Comparison of ENCODE assay signal across 19 cellular contexts in genomic region chr13:66556306-66556705, GRCh38.
"Had no signal": no experiment of that assay in that cellular context is flagged by ENCODE, and none has a peak within 500 bp of the region (broad histone marks: within the 10 kb centered on the region; RNA-seq: fewer than 3 reads in every experiment).

No MANE protein-coding gene starts in this region.

- H3K36me3 ChIP-seq: esophagus squamous epithelium, lower lobe of right lung, neural progenitor cell, suprapubic skin, upper lobe of left lung had no signal

- H3K36me3 Mint-ChIP-seq: activated naive CD4-positive, alpha-beta T cell treated with anti-CD3 and anti-CD28 coated beads, Interleukin-2, amount 50 U/mL, for 24 hours had no signal

- H3K4me1 ChIP-seq: esophagus squamous epithelium, lower lobe of right lung, neural progenitor cell, parathyroid adenoma, suprapubic skin, upper lobe of left lung had no signal

- ATAC-seq: left cardiac atrium; lower lobe of right lung; stimulated activated naive CD8-positive, alpha-beta T cell treated with anti-CD3 and anti-CD28 coated beads, Interleukin-15, Interleukin-2, amounts not matched to agents 100 U/mL and 50 U/mL, for 24 hours had no signal

- H3K27me3 Mint-ChIP-seq: activated B cell treated with CpG ODN at 0.5 μM for 24 hours; activated naive CD4-positive, alpha-beta T cell treated with anti-CD3 and anti-CD28 coated beads, Interleukin-2, amount 50 U/mL, for 24 hours had no signal

- H3K9ac ChIP-seq: neural progenitor cell, parathyroid adenoma had no signal

- H3K4me1 Mint-ChIP-seq: activated B cell treated with CpG ODN at 0.5 μM for 24 hours; activated naive CD4-positive, alpha-beta T cell treated with anti-CD3 and anti-CD28 coated beads, Interleukin-2, amount 50 U/mL, for 24 hours had no signal

- H3K4me3 Mint-ChIP-seq: activated B cell treated with CpG ODN at 0.5 μM for 24 hours; activated naive CD4-positive, alpha-beta T cell treated with anti-CD3 and anti-CD28 coated beads, Interleukin-2, amount 50 U/mL, for 24 hours; neural progenitor cell; T-helper 1 cell treated with Interleukin-12 subunit alpha and Interleukin-12 subunit beta and Interleukin-4 antibody, amounts not matched to agents 30 μg/mL and 1 μg/mL, for 36 hours had no signal

- H3K79me2 ChIP-seq: parathyroid adenoma had no signal

- H3K9me3 Mint-ChIP-seq: activated B cell treated with CpG ODN at 0.5 μM for 24 hours; activated naive CD4-positive, alpha-beta T cell treated with anti-CD3 and anti-CD28 coated beads, Interleukin-2, amount 50 U/mL, for 24 hours; T-helper 1 cell treated with Interleukin-12 subunit alpha and Interleukin-12 subunit beta and Interleukin-4 antibody, amounts not matched to agents 30 μg/mL and 1 μg/mL, for 36 hours had no signal

- H3K9me3 ChIP-seq: esophagus squamous epithelium, lower lobe of right lung, suprapubic skin, upper lobe of left lung had no signal

- H3K4me2 ChIP-seq: neural progenitor cell had no signal

- DNase-seq: activated B cell treated with CpG ODN at 0.5 μM for 24 hours; activated CD4-positive, alpha-beta T cell treated with anti-CD3 and anti-CD28 coated beads, Interleukin-2, amount 50 U/mL, for 1 hour; activated effector memory CD4-positive, alpha-beta T cell treated with Interleukin-2 at 50 U/mL for 16 hours; activated T-cell treated with anti-CD3 and anti-CD28 coated beads, Interleukin-2, amount 50 U/mL, for 1 hour; amygdala; esophagus squamous epithelium; hypothalamus; left cardiac atrium; lower lobe of right lung; midbrain; stimulated activated CD4-positive, alpha-beta T cell treated with anti-CD3 and anti-CD28 coated beads, Interleukin-4, amount 100 ng/mL, for 1 hour; stimulated activated CD8-positive, alpha-beta memory T cell treated with anti-CD3 and anti-CD28 coated beads, Interleukin-4, amount 100 ng/mL, for 48 hours; stimulated activated naive CD8-positive, alpha-beta T cell treated with anti-CD3 and anti-CD28 coated beads, Interleukin-15, Interleukin-2, amounts not matched to agents 100 U/mL and 50 U/mL, for 24 hours; upper lobe of left lung had no signal

- H3K27ac Mint-ChIP-seq: activated B cell treated with CpG ODN at 0.5 μM for 24 hours; activated naive CD4-positive, alpha-beta T cell treated with anti-CD3 and anti-CD28 coated beads, Interleukin-2, amount 50 U/mL, for 24 hours; neural progenitor cell; T-helper 1 cell treated with Interleukin-12 subunit alpha and Interleukin-12 subunit beta and Interleukin-4 antibody, amounts not matched to agents 30 μg/mL and 1 μg/mL, for 36 hours had no signal

- H3K27me3 ChIP-seq: esophagus squamous epithelium, neural progenitor cell, suprapubic skin, upper lobe of left lung had no signal

- H2AFZ ChIP-seq: neural progenitor cell, parathyroid adenoma had no signal

- H3K27ac ChIP-seq: esophagus squamous epithelium, lower lobe of right lung, neural progenitor cell, parathyroid adenoma, suprapubic skin, upper lobe of left lung had no signal

- H3K4me3 ChIP-seq: esophagus squamous epithelium, lower lobe of right lung, neural progenitor cell, suprapubic skin, upper lobe of left lung had no signal
